In genomic region chr10:97572214-97572989, GRCh38 we compare ENCODE assay signal across 8 cellular contexts. TPM values are rescaled to one million over a fixed set of nuclear protein-coding genes. Genes with fewer than 3 reads are reported as not detected.
DNase-seq lines count a peak whose midpoint lies in the region; ATAC-seq and TF ChIP-seq lines count a peak whose summit lies in the region.

Gene ANKRD2 (plus strand): TSS chr10:97572779. CDS start chr10:97572789, 10 bp downstream.

- H3K4me3 ChIP-seq in CD8-positive, alpha-beta T cell (ENCODE audit: low read depth, low read length) = no peak within 1 kb of the TSS

- intact Hi-C loops in CD8-positive, alpha-beta T cell (cut with DNase I, micrococcal nuclease) = loop anchor here in 1 of 2 experiments (1.0 kb wide), 1 partner anchor 159 kb away; no protein-coding TSS in a partner anchor
- intact Hi-C loops in left colon (cut with DNase I, micrococcal nuclease) = no loop called here

- CTCF ChIA-PET in CD8-positive, alpha-beta T cell (lab: Charles Lee) = interaction anchor here (0.9 to 2.7 kb wide), 6 partner anchors 11 to 106 kb away, joined by 3 to 16 read pairs (median 3); partner anchors contain the start of gene HOGA1

- no peaks in the 10 kb centered on the region for H3K27me3 ChIP-seq in CD8-positive, alpha-beta T cell (ENCODE audit: insufficient read depth, low read length)

- H3K4me1 ChIP-seq in CD8-positive, alpha-beta T cell (ENCODE audit: insufficient read depth, low read length) = no peaks in the 10 kb centered on the region

- H3K27me3 Mint-ChIP-seq in CD8-positive, alpha-beta T cell (ENCODE audit: low read depth) = no peaks in the 10 kb centered on the region
- no peaks in the 10 kb centered on the region for H3K27me3 Mint-ChIP-seq in chondrocyte (ENCODE audit: low read depth)

- H3K27ac ChIP-seq in CD8-positive, alpha-beta T cell (ENCODE audit: low read depth, low read length) = no peak within 1 kb of the TSS

- no peaks in the 10 kb centered on the region for H3K36me3 ChIP-seq in CD8-positive, alpha-beta T cell (ENCODE audit: insufficient read depth, low read length)

- H3K4me1 Mint-ChIP-seq in CD8-positive, alpha-beta T cell (ENCODE audit: low read depth) = no peaks in the 10 kb centered on the region
- H3K4me1 Mint-ChIP-seq in chondrocyte (ENCODE audit: low read depth) = peaks cover 52% of the 10 kb centered on the region

- peak; percentile 64 for ATAC-seq in CD8-positive, alpha-beta T cell
- ATAC-seq in left colon = peak; percentile 86
- ATAC-seq in GM19455 (IDR thresholded peaks at IDR 0.05; ENCODE audit: unreplicated experiment) = no peak

- peak; percentile 19 to 58 (median 47) for DNase-seq in CD8-positive, alpha-beta T cell
- DNase-seq in GM20000 (ENCODE audit: low spot score) (peak; percentile 88), NCI-H1694 (lab: John Stamatoyannopoulos, UW) (peak; percentile 72), chondrocyte (ENCODE audit: low spot score) (peak; percentile 89), left colon (peak; percentile 66 to 79)
- peak; percentile 5 for DNase-seq in activated CD4-positive, CD25-positive, alpha-beta regulatory T cell treated with anti-CD3 and anti-CD28 coated beads, Interleukin-2, amount 50 U/mL, for 16 hours (ENCODE audit: low read depth, low spot score)
- DNase-seq in stimulated activated CD4-positive, alpha-beta T cell treated with anti-CD3 and anti-CD28 coated beads, Interleukin-4, amount 100 ng/mL, for 1 hour = peak; percentile 57

- TF ChIP-seq CTCF in CD8-positive, alpha-beta T cell (IDR thresholded peaks at IDR 0.05) = peak; percentile 62
- TF ChIP-seq CTCF in GM20000 (IDR thresholded peaks at IDR 0.05; ENCODE audit: extremely low read depth, missing control alignments) (peak; percentile 87), chondrocyte (IDR thresholded peaks at IDR 0.05) (peak; percentile 91)

- H3K4me3 Mint-ChIP-seq in CD8-positive, alpha-beta T cell = no peak within 1 kb of the TSS
- no peak within 1 kb of the TSS for H3K4me3 Mint-ChIP-seq in chondrocyte (ENCODE audit: unreplicated experiment)

- H3K36me3 Mint-ChIP-seq in CD8-positive, alpha-beta T cell = peaks cover 2% of the 10 kb centered on the region
- H3K36me3 Mint-ChIP-seq in chondrocyte (ENCODE audit: low read depth) = peaks cover 6% of the 10 kb centered on the region

- POLR2A ChIA-PET in CD8-positive, alpha-beta T cell (lab: Charles Lee) = no interaction called here

- H3K9me3 ChIP-seq in CD8-positive, alpha-beta T cell (ENCODE audit: low read length) = no peaks in the 10 kb centered on the region

- H3K9me3 Mint-ChIP-seq in CD8-positive, alpha-beta T cell = no peaks in the 10 kb centered on the region
- H3K9me3 Mint-ChIP-seq in chondrocyte (ENCODE audit: low read depth) = no peaks in the 10 kb centered on the region

- no peak within 1 kb of the TSS for H3K27ac Mint-ChIP-seq in CD8-positive, alpha-beta T cell
- H3K27ac Mint-ChIP-seq in chondrocyte (ENCODE audit: unreplicated experiment) = peak within 1 kb of the TSS; percentile 94

RNA-seq across cellular contexts. Expression of gene ANKRD2, which starts in this region (rescaled TPM):
- total RNA-seq in CD8-positive, alpha-beta T cell = not detected
- total RNA-seq in chondrocyte = 0.46 to 0.60 TPM (median 0.54 TPM) in 3 replicates
- total RNA-seq in left colon = not detected

Comparison
In these comparisons a context has a peak if more than half of its experiments do, and no peak if none do; other contexts are left out.
1. Peak in DNase-seq and ATAC-seq in CD8-positive, alpha-beta T cell; RNA of the gene not detected or under 1 TPM.
2. Peak in DNase-seq in chondrocyte; RNA of the gene not detected or under 1 TPM.
3. Peak in DNase-seq and ATAC-seq in left colon; RNA of the gene not detected or under 1 TPM.
4. DNase-seq: peak in every context shown above with its lines; median percentile 89 in chondrocyte; 88 in GM20000; 72 in left colon; 72 in NCI-H1694; 57 in stimulated activated CD4-positive, alpha-beta T cell treated with anti-CD3 and anti-CD28 coated beads, Interleukin-4, amount 100 ng/mL, for 1 hour; 47 in CD8-positive, alpha-beta T cell; 5 in activated CD4-positive, CD25-positive, alpha-beta regulatory T cell treated with anti-CD3 and anti-CD28 coated beads, Interleukin-2, amount 50 U/mL, for 16 hours.